ENCODE assay signal across 16 cellular contexts in the genomic region with DNA sequence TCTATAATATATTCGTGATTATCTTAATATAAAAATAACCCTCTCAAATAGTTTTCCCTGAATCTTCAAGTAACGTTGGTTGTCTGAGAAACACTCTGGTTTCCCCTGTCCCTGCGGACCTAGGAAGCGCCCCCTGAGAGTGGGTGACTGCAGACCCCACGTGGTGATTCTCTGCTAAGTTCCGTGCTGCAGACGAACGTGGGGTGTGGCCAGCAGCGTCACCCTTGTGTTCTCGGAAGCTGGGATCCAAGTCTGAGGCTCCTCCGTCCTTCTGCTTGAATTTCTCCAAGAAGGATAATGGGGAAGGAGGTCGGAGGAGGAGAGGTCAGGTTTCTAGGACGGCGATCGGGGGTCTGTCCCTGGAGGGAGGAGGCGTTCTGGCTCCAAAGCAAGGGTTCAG.
"Had no signal": no experiment of that assay in that cellular context is flagged by ENCODE, and none has a peak within 500 bp of the region (broad histone marks: within the 10 kb centered on the region; RNA-seq: fewer than 3 reads in every experiment).

No MANE protein-coding gene starts in this region.

- ATAC-seq: activated CD8-positive, alpha-beta memory T cell treated with anti-CD3 and anti-CD28 coated beads, Interleukin-2, amount 10 ng/mL, durations not matched to agents 7 days and 5 days; left lobe of liver; naive thymus-derived CD8-positive, alpha-beta T cell had no signal

- H3K27ac ChIP-seq: cardiac muscle cell, colonic mucosa had no signal

- FAIRE-seq: keratinocyte had no signal

- H3K4me3 Mint-ChIP-seq: activated CD8-positive, alpha-beta memory T cell treated with anti-CD3 and anti-CD28 coated beads, Interleukin-2, amount 10 ng/mL, durations not matched to agents 7 days and 5 days; naive thymus-derived CD8-positive, alpha-beta T cell had no signal

- H3K9me3 ChIP-seq: colonic mucosa had no signal

- DNase-seq: activated CD4-positive, alpha-beta T cell treated with anti-CD3 and anti-CD28 coated beads, Interleukin-2, amount 50 U/mL, for 1 hour; activated CD8-positive, alpha-beta memory T cell treated with anti-CD3 and anti-CD28 coated beads, Interleukin-2, amount 10 ng/mL, durations not matched to agents 7 days and 5 days; activated T-cell treated with anti-CD3 and anti-CD28 coated beads, Interleukin-2, amount 50 U/mL, for 4 hours; colonic mucosa; foreskin fibroblast; hippocampal formation; mammary epithelial cell; retina; stimulated activated CD4-positive, alpha-beta T cell treated with anti-CD3 and anti-CD28 coated beads, Interleukin-2, amount 100 ng/mL, for 48 hours; stimulated activated naive CD4-positive, alpha-beta T cell treated with Interleukin-2 at 50 U/mL for 16 hours; substantia nigra; SW 1271 had no signal

- H3K9me3 Mint-ChIP-seq: activated T-cell treated with anti-CD3 and anti-CD28 coated beads, Interleukin-2, amount 50 U/mL, for 4 hours; naive thymus-derived CD8-positive, alpha-beta T cell had no signal

- H3K27me3 ChIP-seq: cardiac muscle cell, colonic mucosa had no signal

- H3K4me3 ChIP-seq: cardiac muscle cell, colonic mucosa had no signal

- H3K27me3 Mint-ChIP-seq: activated CD8-positive, alpha-beta memory T cell treated with anti-CD3 and anti-CD28 coated beads, Interleukin-2, amount 10 ng/mL, durations not matched to agents 7 days and 5 days had no signal
